Comparison of ENCODE assay signal across 24 cellular contexts in the genomic region with DNA sequence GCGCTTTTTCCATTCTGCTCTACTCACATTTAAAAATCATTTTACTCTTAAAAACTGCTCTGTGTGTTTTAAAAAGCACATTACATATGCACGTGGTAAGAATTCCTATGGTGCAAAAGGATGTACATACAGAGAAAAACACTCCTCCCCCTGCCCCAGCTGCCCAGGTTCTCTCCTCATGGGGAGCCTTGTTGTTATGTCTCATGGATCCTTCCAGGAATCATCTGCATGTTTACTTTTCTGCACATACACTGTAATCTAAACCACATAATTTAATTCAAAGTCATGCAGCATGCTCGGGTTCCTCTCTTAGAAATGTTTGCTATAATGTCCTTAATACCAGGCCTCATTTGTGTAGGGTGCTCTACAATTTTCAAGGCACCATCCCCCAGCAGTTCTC.
A peak's percentile ranks its signal among the peaks of the same experiment; 100 is the strongest.
DNase-seq lines count a peak whose midpoint lies in the region; ATAC-seq, FAIRE-seq and TF ChIP-seq lines count a peak whose summit lies in the region.
"Had no signal": no experiment of that assay in that cellular context is flagged by ENCODE, and none has a peak within 500 bp of the region (broad histone marks: within the 10 kb centered on the region; RNA-seq: fewer than 3 reads in every experiment).

No MANE protein-coding gene starts in this region.

- peaks cover 20% of the 10 kb centered on the region for H3K4me1 ChIP-seq in NT2/D1 (ENCODE audit: insufficient read depth, insufficient read length)
- peaks cover 73% of the 10 kb centered on the region for H3K4me1 ChIP-seq in parathyroid adenoma

- TF ChIP-seq CTCF in parathyroid adenoma (IDR thresholded peaks at IDR 0.05), result no peak

- H3K4me3 ChIP-seq in NT2/D1 (ENCODE audit: insufficient read length, low read depth) (no peak overlapping the region), parathyroid adenoma (ENCODE audit: low read depth, low read length) (no peak overlapping the region)
- H3K4me3 ChIP-seq: adrenal gland, K562, mucosa of descending colon, tibial nerve had no signal

- H3K27me3 ChIP-seq in NT2/D1 (ENCODE audit: insufficient read depth, insufficient read length), result no peaks in the 10 kb centered on the region
- H3K27me3 ChIP-seq in parathyroid adenoma (ENCODE audit: control insufficient read depth, insufficient read depth, low read length), result no peaks in the 10 kb centered on the region
- H3K27me3 ChIP-seq: adrenal gland, tibial nerve had no signal

- no peaks in the 10 kb centered on the region for H3K36me3 Mint-ChIP-seq in activated T-helper 17 cell treated with anti-CD3 and anti-CD28 coated beads, Interleukin-2, amount 50 U/mL, for 72 hours (ENCODE audit: low read depth)
- H3K36me3 Mint-ChIP-seq: stimulated activated naive B cell treated with anti-CD40 and anti-IgM and Interleukin-4, amounts not matched to agents 10 μg/mL and 1 μg/mL and 100 μg/mL, for 72 hours had no signal

- H3K27ac ChIP-seq in parathyroid adenoma, result peak overlapping the region; percentile 95
- H3K27ac ChIP-seq: tibial nerve had no signal

- H3K36me3 ChIP-seq in NT2/D1 (ENCODE audit: insufficient read depth, insufficient read length, low read length) (no peaks in the 10 kb centered on the region), parathyroid adenoma (ENCODE audit: control insufficient read depth, insufficient read depth, low read length) (no peaks in the 10 kb centered on the region)
- H3K36me3 ChIP-seq: adrenal gland, tibial nerve had no signal

- no peak overlapping the region for H3K4me3 Mint-ChIP-seq in activated T-helper 17 cell treated with anti-CD3 and anti-CD28 coated beads, Interleukin-2, amount 50 U/mL, for 72 hours
- H3K4me3 Mint-ChIP-seq: B cell; central memory CD8-positive, alpha-beta T cell; stimulated activated naive B cell treated with anti-CD40 and anti-IgM and Interleukin-4, amounts not matched to agents 10 μg/mL and 1 μg/mL and 100 μg/mL, for 72 hours had no signal

- H3K79me2 ChIP-seq in parathyroid adenoma, result no peaks in the 10 kb centered on the region

- no peak overlapping the region for H2AFZ ChIP-seq in parathyroid adenoma

- H3K9me3 Mint-ChIP-seq in activated T-helper 17 cell treated with anti-CD3 and anti-CD28 coated beads, Interleukin-2, amount 50 U/mL, for 72 hours, result no peaks in the 10 kb centered on the region
- H3K9me3 Mint-ChIP-seq: central memory CD8-positive, alpha-beta T cell; stimulated activated naive B cell treated with anti-CD40 and anti-IgM and Interleukin-4, amounts not matched to agents 10 μg/mL and 1 μg/mL and 100 μg/mL, for 72 hours had no signal

- H3K9ac ChIP-seq in NT2/D1 (ENCODE audit: insufficient read length, low read depth) (peak overlapping the region; percentile 28), parathyroid adenoma (no peak overlapping the region)

- H3K27ac Mint-ChIP-seq in activated T-helper 17 cell treated with anti-CD3 and anti-CD28 coated beads, Interleukin-2, amount 50 U/mL, for 72 hours, result no peak overlapping the region
- H3K27ac Mint-ChIP-seq: B cell; stimulated activated naive B cell treated with anti-CD40 and anti-IgM and Interleukin-4, amounts not matched to agents 10 μg/mL and 1 μg/mL and 100 μg/mL, for 72 hours had no signal

- FAIRE-seq in RCC 7860 (lab: Jason Lieb, UNC), result no peak
- FAIRE-seq: G401.6, K562 had no signal

- no peak for ATAC-seq in activated T-helper 17 cell treated with anti-CD3 and anti-CD28 coated beads, Interleukin-2, amount 50 U/mL, for 72 hours (replicated peaks)
- no peak for ATAC-seq in HG03025 (IDR thresholded peaks at IDR 0.05; ENCODE audit: low FRiP score, unreplicated experiment)
- ATAC-seq: esophagus mucosa; K562; mucosa of descending colon; stimulated activated naive B cell treated with anti-CD40 and anti-IgM and Interleukin-4, amounts not matched to agents 10 μg/mL and 1 μg/mL and 100 μg/mL, for 72 hours had no signal

- no peaks in the 10 kb centered on the region for H3K27me3 Mint-ChIP-seq in activated T-helper 17 cell treated with anti-CD3 and anti-CD28 coated beads, Interleukin-2, amount 50 U/mL, for 72 hours
- H3K27me3 Mint-ChIP-seq: B cell; central memory CD8-positive, alpha-beta T cell had no signal

- H3K4me2 ChIP-seq in parathyroid adenoma (ENCODE audit: low read length), result peak overlapping the region; percentile 35

- no peaks in the 10 kb centered on the region for H3K9me3 ChIP-seq in NT2/D1 (ENCODE audit: insufficient read depth, low read length)
- no peaks in the 10 kb centered on the region for H3K9me3 ChIP-seq in parathyroid adenoma (ENCODE audit: control insufficient read depth, low read length)
- H3K9me3 ChIP-seq: adrenal gland, mucosa of descending colon, tibial nerve had no signal

- peaks cover 7% of the 10 kb centered on the region for H3K4me1 Mint-ChIP-seq in activated T-helper 17 cell treated with anti-CD3 and anti-CD28 coated beads, Interleukin-2, amount 50 U/mL, for 72 hours
- H3K4me1 Mint-ChIP-seq: B cell; central memory CD8-positive, alpha-beta T cell; stimulated activated naive B cell treated with anti-CD40 and anti-IgM and Interleukin-4, amounts not matched to agents 10 μg/mL and 1 μg/mL and 100 μg/mL, for 72 hours had no signal

- peak; percentile 61 for DNase-seq in NCI-H1092 treated with DMSO at 0.1 percent for 48 hours (lab: John Stamatoyannopoulos, UW)
- no peak for DNase-seq in NCI-H1092 (lab: John Stamatoyannopoulos, UW)
- peak; percentile 27 to 81 (median 48) for DNase-seq in NCI-H1417 (lab: John Stamatoyannopoulos, UW)
- no peak for DNase-seq in NT2/D1 (ENCODE audit: low read depth, low spot score)
- no peak for DNase-seq in RCC 7860 (ENCODE audit: low spot score)
- DNase-seq: 8988T; activated CD4-positive, alpha-beta T cell treated with anti-CD3 and anti-CD28 coated beads for 48 hours; activated effector memory CD4-positive, alpha-beta T cell treated with Interleukin-2 at 50 U/mL for 16 hours; Calu3; MV-4-11; NCI-H2081 treated with DMSO at 0.1 percent for 48 hours; stimulated activated naive B cell treated with anti-CD40 and anti-IgM and Interleukin-4, amounts not matched to agents 10 μg/mL and 1 μg/mL and 100 μg/mL, for 72 hours; SW 1271 had no signal

Comparison
In these comparisons a context has a peak if more than half of its experiments do, and no peak if none do; other contexts are left out.
1. DNase-seq: peak in NCI-H1092 treated with DMSO at 0.1 percent for 48 hours (single experiment) and NCI-H1417 (3 of 3); none in NCI-H1092 (single experiment), NT2/D1 (single experiment) and RCC 7860 (single experiment).